Comparison of ENCODE assay signal across 7 cellular contexts in genomic region chr13:109264603-109265442, GRCh38.
DNase-seq lines count a peak whose midpoint lies in the region; ATAC-seq and TF ChIP-seq lines count a peak whose summit lies in the region.
"Not testable (repeated sequence)": the region's sequence is repeated elsewhere in the genome, so short reads cannot be mapped to it uniquely, and the experiment has no call there.

No MANE protein-coding gene starts in this region.

- 48 to 56% methylated on average over 13 to 14 of the region's 15 CpGs for WGBS in esophagus, 2 donors

- H3K9ac ChIP-seq in ES-I3 (ENCODE audit: low read depth, low read length) (peak overlapping the region; percentile 80), HUES6 (ENCODE audit: low read length) (peak overlapping the region; percentile 90), iPS-18a (ENCODE audit: low read length) (peak overlapping the region; percentile 68)

- CTCF ChIA-PET in Panc1 (lab: Charles Lee): not testable (repeated sequence)
- CTCF ChIA-PET in MCF 10A (lab: Yijun Ruan, JAX): interaction anchor here (0.7 to 1.6 kb wide), 9 partner anchors 10 to 520 kb away, joined by 3 to 9 read pairs (median 4); no protein-coding TSS in a partner anchor

- peaks cover 25% of the 10 kb centered on the region for H3K4me1 Mint-ChIP-seq in MCF 10A (ENCODE audit: insufficient read depth, unreplicated experiment)

- H3K9me3 Mint-ChIP-seq in MCF 10A (ENCODE audit: unreplicated experiment): not testable (repeated sequence)

- H3K27ac Mint-ChIP-seq in MCF 10A (ENCODE audit: low read depth, unreplicated experiment): peak overlapping the region; percentile 97

- BruUV-seq in Panc1 (replicated peaks; lab: Mats Ljungman, UMichigan): not testable (repeated sequence)
- BruUV-seq in MCF 10A (replicated peaks; lab: Mats Ljungman, UMichigan): TSS peak; percentile 16

- peaks cover 78% of the 10 kb centered on the region for H3K36me3 Mint-ChIP-seq in MCF 10A (ENCODE audit: insufficient read depth, unreplicated experiment)

- H3K4me3 Mint-ChIP-seq in MCF 10A (ENCODE audit: unreplicated experiment): peak overlapping the region; percentile 82

- H3K4me3 ChIP-seq in HUES6 (ENCODE audit: low read depth, low read length): peak overlapping the region; percentile 60; the same call in 1 of the 2 replicates
- peak overlapping the region; percentile 42 to 63 for H3K4me3 ChIP-seq in Panc1 (ENCODE audit: low read depth in 2 of 2, low read length in 2 of 2)
- H3K4me3 ChIP-seq in esophagus (ENCODE audit: low read depth in 1 of 2, low read length in 2 of 2): not testable (repeated sequence)
- H3K4me3 ChIP-seq in iPS-18a (ENCODE audit: low read length): peak overlapping the region; percentile 59
- peak overlapping the region in 1 of 2 experiments; percentile 12 for H3K4me3 ChIP-seq in neutrophil (ENCODE audit: low read depth in 1 of 2, low read length in 1 of 2)

- H3K27ac ChIP-seq in HUES6 (ENCODE audit: low read depth, low read length) (peak overlapping the region; percentile 77; the same call in 1 of the 2 replicates), Panc1 (ENCODE audit: low read length) (peak overlapping the region; percentile 86), esophagus (ENCODE audit: low read depth in 2 of 2, low read length in 1 of 2) (peak overlapping the region; percentile 75 to 89), iPS-18a (ENCODE audit: low read length) (peak overlapping the region; percentile 69), neutrophil (peak overlapping the region; percentile 21)

- in situ Hi-C loops in Panc1 (cut with HindIII; ENCODE audit: low pct_unique_long_range_greater_than_20kb, low sequenced_read_pairs): not testable (repeated sequence)

- H3K4me1 ChIP-seq in ES-I3 (ENCODE audit: insufficient read depth, low read length); HUES6 (ENCODE audit: control insufficient read depth, insufficient read depth, low read length); esophagus (ENCODE audit: control insufficient read depth in 2 of 2, insufficient read depth in 2 of 2, low read length in 1 of 2): not testable (repeated sequence)
- H3K4me1 ChIP-seq in Panc1 (ENCODE audit: control insufficient read depth, insufficient read depth, low read length) (peaks cover 13% of the 10 kb centered on the region), iPS-18a (ENCODE audit: control insufficient read depth, low read depth, low read length) (peaks cover 10% of the 10 kb centered on the region), neutrophil (ENCODE audit: control insufficient read depth in 1 of 2, insufficient read depth in 1 of 2, low read depth in 1 of 2, low read length in 1 of 2) (peaks cover 0 to 15% of the 10 kb centered on the region in 2 experiments)

- peak; percentile 89 for ATAC-seq in Panc1

- not testable (repeated sequence) for TF ChIP-seq CTCF in Panc1 (IDR thresholded peaks at IDR 0.05); MCF 10A (IDR thresholded peaks at IDR 0.05; ENCODE audit: unreplicated experiment); neutrophil (IDR thresholded peaks at IDR 0.05)

- not testable (repeated sequence) for H3K27me3 ChIP-seq in HUES6 (ENCODE audit: control insufficient read depth, insufficient read depth, low read length); Panc1 (ENCODE audit: control insufficient read depth, insufficient read depth, low read length); esophagus (ENCODE audit: control insufficient read depth in 1 of 2, insufficient read depth in 2 of 2, low read length in 2 of 2); iPS-18a (ENCODE audit: control insufficient read depth, insufficient read depth, low read length); neutrophil

- POLR2A ChIA-PET in Panc1 (lab: Charles Lee) (interaction anchor here (0.6 kb wide), 1 partner anchor 402 kb away, joined by 3 read pairs; no protein-coding TSS in a partner anchor), MCF 10A (lab: Yijun Ruan, JAX) (interaction anchor here (0.6 to 2.5 kb wide), 24 partner anchors 8 to 845 kb away, joined by 3 to 25 read pairs (median 4); no protein-coding TSS in a partner anchor)

- intact Hi-C loops in Panc1 (cut with micrococcal nuclease; ENCODE audit: unreplicated experiment): not testable (repeated sequence)
- intact Hi-C loops in MCF 10A (cut with micrococcal nuclease): loop anchor here (10.0 kb wide), 1 partner anchor 50 kb away; no protein-coding TSS in a partner anchor

- not testable (repeated sequence) for H3K36me3 ChIP-seq in ES-I3 (ENCODE audit: insufficient read depth, low read length); HUES6 (ENCODE audit: control insufficient read depth, insufficient read depth, low read length); Panc1 (ENCODE audit: control insufficient read depth, insufficient read depth, low read length); esophagus (ENCODE audit: control insufficient read depth in 2 of 2, insufficient read depth in 2 of 2, low read length in 1 of 2); iPS-18a (ENCODE audit: control insufficient read depth, low read depth, low read length); neutrophil

- not testable (repeated sequence) for H3K9me3 ChIP-seq in ES-I3 (ENCODE audit: control insufficient read depth, insufficient read depth, low read length); HUES6 (ENCODE audit: control insufficient read depth, insufficient read depth, low read depth, low read length); Panc1 (ENCODE audit: control insufficient read depth, insufficient read depth, low read depth, low read length); esophagus (ENCODE audit: control insufficient read depth in 2 of 2, insufficient read depth in 1 of 2, low read depth in 1 of 2, low read length in 1 of 2); iPS-18a (ENCODE audit: control insufficient read depth, low read depth, low read length); neutrophil

- not testable (repeated sequence) for H3K27me3 Mint-ChIP-seq in MCF 10A (ENCODE audit: insufficient read depth, unreplicated experiment)

- not testable (repeated sequence) for DNase-seq in Panc1 (ENCODE audit: low read depth, low spot score)
- DNase-seq in MCF 10A (ENCODE audit: unreplicated experiment): peak; percentile 48

Comparison
In these comparisons a context has a peak if more than half of its experiments do, and no peak if none do; other contexts are left out.
1. H3K27ac ChIP-seq: peak in every context shown above with its lines; median percentile 86 in Panc1; 82 in esophagus; 77 in HUES6; 69 in iPS-18a; 21 in neutrophil.